Comparison of ENCODE assay signal across 8 cellular contexts in the genomic region with DNA sequence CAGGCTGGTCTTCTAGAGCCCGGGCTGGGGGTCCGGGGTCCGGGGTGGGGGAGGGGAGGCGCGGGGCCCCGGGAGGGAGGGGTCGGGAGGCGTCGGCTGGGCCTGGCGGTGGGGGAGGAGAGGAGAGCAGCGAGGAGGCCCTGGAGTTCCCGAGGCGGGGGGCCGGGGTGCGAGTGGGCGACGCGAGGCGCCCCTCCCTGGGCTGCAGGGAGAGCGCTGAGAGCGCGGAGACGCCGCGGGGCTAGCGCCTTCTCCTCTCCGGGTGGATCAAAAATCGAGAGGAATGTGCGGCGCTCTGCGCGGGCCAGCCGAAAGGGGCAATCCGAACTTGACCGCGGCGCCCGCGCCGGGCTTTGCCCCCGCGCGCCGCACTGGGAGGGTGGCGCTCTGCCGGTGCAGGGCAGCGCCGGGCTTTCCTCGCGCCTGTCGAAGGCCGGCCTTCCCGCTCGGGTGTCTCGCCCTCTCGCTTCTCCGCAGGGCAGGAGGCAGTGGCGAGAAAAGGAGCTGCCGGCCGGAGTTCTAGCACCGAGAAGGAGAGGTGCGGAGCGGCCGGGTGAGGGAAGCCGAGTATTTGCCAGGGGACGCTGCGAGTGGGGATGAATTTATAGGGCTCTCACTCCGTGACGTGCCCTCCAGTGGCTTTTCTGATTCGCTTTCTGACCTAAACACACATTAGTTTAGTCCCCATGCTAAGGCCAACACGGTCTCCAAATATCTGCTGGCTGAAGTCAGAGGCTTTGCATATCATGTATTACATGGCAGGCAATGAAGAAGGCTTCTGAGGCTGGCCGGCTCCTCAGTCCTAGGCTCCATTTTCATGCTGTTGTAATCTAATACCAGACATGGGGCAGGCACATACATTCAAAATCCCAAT. TPM values are rescaled to one million over a fixed set of nuclear protein-coding genes. Genes with fewer than 3 reads are reported as not detected.
DNase-seq lines count a peak whose midpoint lies in the region; ATAC-seq and TF ChIP-seq lines count a peak whose summit lies in the region.

A gene with protein sequence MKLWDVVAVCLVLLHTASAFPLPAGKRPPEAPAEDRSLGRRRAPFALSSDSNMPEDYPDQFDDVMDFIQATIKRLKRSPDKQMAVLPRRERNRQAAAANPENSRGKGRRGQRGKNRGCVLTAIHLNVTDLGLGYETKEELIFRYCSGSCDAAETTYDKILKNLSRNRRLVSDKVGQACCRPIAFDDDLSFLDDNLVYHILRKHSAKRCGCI (minus strand): TSS at position 6 of the 874 bp plus-strand sequence. CDS start 5,245 bp downstream, outside the sequence.

- CTCF ChIA-PET in activated CD4-positive, alpha-beta T cell treated with anti-CD3 and anti-CD28 coated beads, Interleukin-2, amount 10 ng/mL, durations not matched to agents 7 days and 5 days (lab: Charles Lee), result interaction anchor here (1.3 kb wide), 1 partner anchor 15 kb away, joined by 3 read pairs; no protein-coding TSS in a partner anchor

- H3K27ac Mint-ChIP-seq in activated CD4-positive, alpha-beta T cell treated with anti-CD3 and anti-CD28 coated beads, Interleukin-2, amount 10 ng/mL, durations not matched to agents 7 days and 5 days, result peak within 1 kb of the TSS; percentile 41
- peak within 1 kb of the TSS in 2 of 3 experiments; percentile 47 to 85 for H3K27ac Mint-ChIP-seq in nephron
- no peak within 1 kb of the TSS for H3K27ac Mint-ChIP-seq in natural killer cell

- TF ChIP-seq CTCF in nephron (IDR thresholded peaks at IDR 0.05; ENCODE audit: unreplicated experiment in 3 of 3), result no peak
- TF ChIP-seq CTCF in natural killer cell (IDR thresholded peaks at IDR 0.05), result no peak

- peaks cover 24% of the 10 kb centered on the region for H3K4me1 Mint-ChIP-seq in activated CD4-positive, alpha-beta T cell treated with anti-CD3 and anti-CD28 coated beads, Interleukin-2, amount 10 ng/mL, durations not matched to agents 7 days and 5 days
- peaks cover 51% of the 10 kb centered on the region for H3K4me1 Mint-ChIP-seq in nephron
- H3K4me1 Mint-ChIP-seq in natural killer cell, result peaks cover 5 to 8% of the 10 kb centered on the region in 2 donors

- H3K27me3 Mint-ChIP-seq in activated CD4-positive, alpha-beta T cell treated with anti-CD3 and anti-CD28 coated beads, Interleukin-2, amount 10 ng/mL, durations not matched to agents 7 days and 5 days, result peaks cover 84% of the 10 kb centered on the region
- peaks cover 95% of the 10 kb centered on the region for H3K27me3 Mint-ChIP-seq in nephron (ENCODE audit: low read depth)
- peaks cover 48 to 74% of the 10 kb centered on the region in 2 donors for H3K27me3 Mint-ChIP-seq in natural killer cell (ENCODE audit: low read depth in 2 of 2)

- H3K4me3 Mint-ChIP-seq in activated CD4-positive, alpha-beta T cell treated with anti-CD3 and anti-CD28 coated beads, Interleukin-2, amount 10 ng/mL, durations not matched to agents 7 days and 5 days, result no peak within 1 kb of the TSS
- peak within 1 kb of the TSS; percentile 85 to 93 (median 88) for H3K4me3 Mint-ChIP-seq in nephron
- no peak within 1 kb of the TSS for H3K4me3 Mint-ChIP-seq in natural killer cell

- no peak for DNase-seq in activated CD4-positive, alpha-beta T cell treated with anti-CD3 and anti-CD28 coated beads, Interleukin-2, amount 10 ng/mL, durations not matched to agents 7 days and 5 days
- DNase-seq in activated CD4-positive, alpha-beta T cell treated with anti-CD3 and anti-CD28 coated beads for 4 hours, result no peak
- DNase-seq in RPMI8226, result peak; percentile 34
- peak; percentile 27 for DNase-seq in fibroblast of gingiva (ENCODE audit: low read depth)
- no peak for DNase-seq in SW480 (ENCODE audit: low spot score)
- DNase-seq in natural killer cell, result no peak

- no peaks in the 10 kb centered on the region for H3K9me3 Mint-ChIP-seq in activated CD4-positive, alpha-beta T cell treated with anti-CD3 and anti-CD28 coated beads, Interleukin-2, amount 10 ng/mL, durations not matched to agents 7 days and 5 days
- H3K9me3 Mint-ChIP-seq in nephron (no peaks in the 10 kb centered on the region), natural killer cell (no peaks in the 10 kb centered on the region)

- ATAC-seq in natural killer cell (no peak), GM18867 (IDR thresholded peaks at IDR 0.05; ENCODE audit: unreplicated experiment) (no peak)

- intact Hi-C loops in natural killer cell (cut with micrococcal nuclease), result no loop called here

- POLR2A ChIA-PET in activated CD4-positive, alpha-beta T cell treated with anti-CD3 and anti-CD28 coated beads, Interleukin-2, amount 10 ng/mL, durations not matched to agents 7 days and 5 days (lab: Charles Lee), result no interaction called here

- H3K36me3 Mint-ChIP-seq in activated CD4-positive, alpha-beta T cell treated with anti-CD3 and anti-CD28 coated beads, Interleukin-2, amount 10 ng/mL, durations not matched to agents 7 days and 5 days (ENCODE audit: low read depth), result no peaks in the 10 kb centered on the region
- H3K36me3 Mint-ChIP-seq in nephron (ENCODE audit: low read depth) (no peaks in the 10 kb centered on the region), natural killer cell (no peaks in the 10 kb centered on the region)

RNA-seq across cellular contexts. Expression of the gene that starts here (rescaled TPM):
- total RNA-seq in activated CD4-positive, alpha-beta T cell treated with anti-CD3 and anti-CD28 coated beads, Interleukin-2, amount 10 ng/mL, durations not matched to agents 7 days and 5 days, result not detected
- total RNA-seq in natural killer cell, result not detected

Comparison
In these comparisons a context has a peak if more than half of its experiments do, and no peak if none do; other contexts are left out.
1. DNase-seq: peak in RPMI8226 (single experiment) and fibroblast of gingiva (single experiment); none in activated CD4-positive, alpha-beta T cell treated with anti-CD3 and anti-CD28 coated beads, Interleukin-2, amount 10 ng/mL, durations not matched to agents 7 days and 5 days (single experiment), activated CD4-positive, alpha-beta T cell treated with anti-CD3 and anti-CD28 coated beads for 4 hours (0 of 2), SW480 (single experiment) and natural killer cell (single experiment).
2. H3K27ac Mint-ChIP-seq: peak in activated CD4-positive, alpha-beta T cell treated with anti-CD3 and anti-CD28 coated beads, Interleukin-2, amount 10 ng/mL, durations not matched to agents 7 days and 5 days (single experiment) and nephron (2 of 3); none in natural killer cell (0 of 2).
3. H3K4me3 Mint-ChIP-seq: peak in nephron (3 of 3); none in activated CD4-positive, alpha-beta T cell treated with anti-CD3 and anti-CD28 coated beads, Interleukin-2, amount 10 ng/mL, durations not matched to agents 7 days and 5 days (single experiment) and natural killer cell (single experiment).